1 cellular context compared by ENCODE assay signal in genomic region chr11:1375161-1375954, GRCh38.
TF ChIP-seq lines count a peak whose summit lies in the region.

No MANE protein-coding gene starts in this region.

TF ChIP-seq in H1, 55 proteins besides CTCF, POLR2A, EP300 and RAD21:
- TF ChIP-seq SUZ12 (IDR thresholded peaks at IDR 0.05; ENCODE audit: low read length) = no peak
- TF ChIP-seq YY1 (IDR thresholded peaks at IDR 0.05; ENCODE audit: low read depth, low read length) = no peak
- no peak for TF ChIP-seq PHF8 (conservative IDR thresholded peaks at IDR 0.05; ENCODE audit: low read depth, low read length)
- TF ChIP-seq TAF7 (optimal IDR thresholded peaks at IDR 0.05; ENCODE audit: borderline replicate concordance, low read depth, low read length) = no peak
